9 cellular contexts compared by ENCODE assay signal in genomic region chr16:79997257-79997656, GRCh38.
DNase-seq lines count a peak whose midpoint lies in the region; ATAC-seq and TF ChIP-seq lines count a peak whose summit lies in the region.
"Had no signal": no experiment of that assay in that cellular context is flagged by ENCODE, and none has a peak within 500 bp of the region (broad histone marks: within the 10 kb centered on the region; RNA-seq: fewer than 3 reads in every experiment).

No MANE protein-coding gene starts in this region.

- BruUV-seq in Caco-2 (replicated peaks; lab: Mats Ljungman, UMichigan): no TSS peak

- ATAC-seq in left lung (peak; percentile 56), GM19351 (IDR thresholded peaks at IDR 0.05; ENCODE audit: unreplicated experiment) (no peak), HG03571 (IDR thresholded peaks at IDR 0.05; ENCODE audit: unreplicated experiment) (no peak)

- DNase-seq in Caco-2: peak in 1 of 2 experiments; percentile 30
- DNase-seq in GM13977 (ENCODE audit: low spot score): no peak
- no peak for DNase-seq in left lung
- DNase-seq in NCI-H524 treated with DMSO at 0.1 percent for 48 hours (lab: John Stamatoyannopoulos, UW): no peak
- DNase-seq: activated CD4-positive, alpha-beta T cell treated with anti-CD3 and anti-CD28 coated beads for 4 hours; posterior cingulate gyrus had no signal

- TF ChIP-seq CTCF in Caco-2 (IDR thresholded peaks at IDR 0.05; ENCODE audit: insufficient read depth in 1 of 2, low read depth in 1 of 2, low read length in 1 of 2, severe bottlenecking in 1 of 2, unreplicated experiment in 1 of 2) (peak; percentile 32 to 42), GM13977 (IDR thresholded peaks at IDR 0.05; ENCODE audit: extremely low read depth, insufficient read depth, missing control alignments) (peak; percentile 34), WI38 (IDR thresholded peaks at IDR 0.05; ENCODE audit: low read depth, low read length) (peak; percentile 49), left lung (IDR thresholded peaks at IDR 0.05) (peak in 1 of 2 donors; percentile 45)

- H3K36me3 ChIP-seq in Caco-2 (ENCODE audit: control insufficient read depth, insufficient read depth, low read length) (no peaks in the 10 kb centered on the region), left lung (no peaks in the 10 kb centered on the region)

- in situ Hi-C loops in GM13977 (cut with MboI; ENCODE audit: low pct_unique_long_range_greater_than_20kb, low sequenced_read_pairs, unreplicated experiment): no loop called here

- H3K27me3 ChIP-seq in Caco-2 (replicated peaks; ENCODE audit: control insufficient read depth, insufficient read depth, low read length): no peaks in the 10 kb centered on the region
- H3K27me3 ChIP-seq in left lung: no peaks in the 10 kb centered on the region

- peaks cover 8% of the 10 kb centered on the region for H3K4me1 ChIP-seq in Caco-2
- H3K4me1 ChIP-seq in left lung: no peaks in the 10 kb centered on the region

- CTCF ChIA-PET in Caco-2 (lab: Charles Lee): interaction anchor here (0.7 to 1.1 kb wide), 2 partner anchors 87 to 324 kb away, joined by 3 to 4 read pairs; no protein-coding TSS in a partner anchor

- peaks cover 3% of the 10 kb centered on the region; the same call in 1 of the 2 replicates for H3K9me3 ChIP-seq in Caco-2
- no peaks in the 10 kb centered on the region for H3K9me3 ChIP-seq in left lung

- no peaks in the 10 kb centered on the region for H3K27me3 Mint-ChIP-seq in Caco-2 (ENCODE audit: insufficient read depth, unreplicated experiment)

- peaks cover 30% of the 10 kb centered on the region for H3K9me3 Mint-ChIP-seq in Caco-2 (ENCODE audit: unreplicated experiment)

- peaks cover 24% of the 10 kb centered on the region for H3K4me1 Mint-ChIP-seq in Caco-2 (ENCODE audit: low read depth, unreplicated experiment)

- POLR2A ChIA-PET in Caco-2 (lab: Charles Lee): no interaction called here

- intact Hi-C loops in Caco-2 (cut with micrococcal nuclease; ENCODE audit: unreplicated experiment) (loop anchor here (1.0 kb wide), 1 partner anchor 372 kb away; no protein-coding TSS in a partner anchor), left lung (cut with DNase I) (no loop called here)

- H3K4me3 Mint-ChIP-seq in Caco-2 (ENCODE audit: unreplicated experiment): no peak overlapping the region

- H3K27ac ChIP-seq in left lung: no peak overlapping the region

- peak overlapping the region; percentile 14 for H3K27ac Mint-ChIP-seq in Caco-2 (ENCODE audit: unreplicated experiment)

- H3K4me3 ChIP-seq in Caco-2 (ENCODE audit: low read depth, low read length): no peak overlapping the region
- H3K4me3 ChIP-seq in WI38 (ENCODE audit: low read depth, low read length): no peak overlapping the region
- no peak overlapping the region for H3K4me3 ChIP-seq in left lung

- no peaks in the 10 kb centered on the region for H3K36me3 Mint-ChIP-seq in Caco-2 (ENCODE audit: insufficient read depth, unreplicated experiment)
